In genomic region chr1:202005958-202006357, GRCh38 we compare ENCODE assay signal across 1 cellular context.
TF ChIP-seq lines count a peak whose summit lies in the region.

No MANE protein-coding gene starts in this region.

TF ChIP-seq in K562, 482 proteins besides CTCF, POLR2A, EP300 and RAD21:
- TF ChIP-seq ZBTB33 (CRISPR knock-in tag; IDR thresholded peaks at IDR 0.05) (peak; percentile 76; the same call in 1 of the 2 replicates), MCM2 (IDR thresholded peaks at IDR 0.05; ENCODE audit: low read depth) (no peak), ZBTB40 (IDR thresholded peaks at IDR 0.05) (peak; percentile 92), ZBTB40 (CRISPR knock-in tag; IDR thresholded peaks at IDR 0.05) (peak; percentile 88), TEAD4 (IDR thresholded peaks at IDR 0.05; ENCODE audit: low read length) (peak; percentile 64; the same call in 1 of the 2 replicates), TEAD4 (CRISPR knock-in tag; IDR thresholded peaks at IDR 0.05; ENCODE audit: borderline replicate concordance) (no peak), ZNF512 (tag; IDR thresholded peaks at IDR 0.05) (no peak), ZNF639 (CRISPR knock-in tag; conservative IDR thresholded peaks at IDR 0.05 in 1 of 2, IDR thresholded peaks at IDR 0.05 in 1 of 2) (no peak), DEAF1 (CRISPR knock-in tag; IDR thresholded peaks at IDR 0.05) (0 out of 2 replicates have a peak, but pooled peaks have one; percentile 8), FOXA3 (CRISPR knock-in tag; conservative IDR thresholded peaks at IDR 0.05 in 1 of 2, IDR thresholded peaks at IDR 0.05 in 1 of 2) (0 out of 4 replicates have a peak, but pooled peaks of 1 of the 2 experiments have one; percentile 20), TBP (optimal IDR thresholded peaks at IDR 0.05; ENCODE audit: low read depth, low read length) (no peak), SMAD2 (IDR thresholded peaks at IDR 0.05; ENCODE audit: low read depth, low read length) (no peak), TEAD1 (CRISPR knock-in tag; IDR thresholded peaks at IDR 0.05) (peak; percentile 88 to 96), HDAC2 (IDR thresholded peaks at IDR 0.05) (no peak), ZNF778 (CRISPR knock-in tag; IDR thresholded peaks at IDR 0.05) (no peak), RBM17 (IDR thresholded peaks at IDR 0.05; ENCODE audit: borderline replicate concordance, low read depth, low read length) (no peak), CLOCK (CRISPR knock-in tag; IDR thresholded peaks at IDR 0.05; ENCODE audit: borderline replicate concordance) (no peak), ADNP (tag; IDR thresholded peaks at IDR 0.05) (no peak), TEAD2 (tag; IDR thresholded peaks at IDR 0.05) (peak; percentile 85; the same call in 1 of the 2 replicates), ID3 (CRISPR knock-in tag; IDR thresholded peaks at IDR 0.05) (no peak), ID3 (tag; IDR thresholded peaks at IDR 0.05) (0 out of 2 replicates have a peak, but pooled peaks have one; percentile 37), CHD1 (IDR thresholded peaks at IDR 0.05; ENCODE audit: low read length) (no peak), SMC3 (conservative IDR thresholded peaks at IDR 0.05; ENCODE audit: insufficient read depth, low read depth, low read length) (peak; percentile 46; the same call in 1 of the 2 replicates)
